8 cellular contexts compared by ENCODE assay signal in genomic region chr11:124875943-124876817, GRCh38. TPM values are rescaled to one million over a fixed set of nuclear protein-coding genes. Genes with fewer than 3 reads are reported as not detected.
DNase-seq lines count a peak whose midpoint lies in the region; ATAC-seq and TF ChIP-seq lines count a peak whose summit lies in the region.

No MANE protein-coding gene starts in this region.

- H3K4me3 ChIP-seq in lower leg skin (ENCODE audit: low read depth, poor library complexity, severe bottlenecking), result peak overlapping the region; percentile 21

- no peak for TF ChIP-seq CTCF in lower leg skin (IDR thresholded peaks at IDR 0.05)

- TF ChIP-seq POLR2A in lower leg skin (IDR thresholded peaks at IDR 0.05), result no peak

- DNase-seq in AG08396 (ENCODE audit: low spot score), result peak; percentile 96
- DNase-seq in NCI-H526 (lab: John Stamatoyannopoulos, UW), result peak; percentile 87 to 98
- DNase-seq in activated CD4-positive, alpha-beta T cell treated with anti-CD3 and anti-CD28 coated beads, Interleukin-2, amount 50 U/mL, for 24 hours (ENCODE audit: low read depth in 1 of 2, low spot score in 1 of 2), result peak; percentile 65 to 71
- peak; percentile 67 to 93 for DNase-seq in dermis microvascular lymphatic vessel endothelial cell (ENCODE audit: low read depth in 2 of 2)
- DNase-seq in lower leg skin (ENCODE audit: low spot score in 2 of 2), result peak; percentile 76 to 96
- peak; percentile 81 for DNase-seq in stimulated activated CD4-positive, alpha-beta T cell treated with anti-CD3 and anti-CD28 coated beads, Interleukin-4, amount 100 ng/mL, for 24 hours

- WGBS in lower leg skin, 2 donors, result 0% methylated on average over 34 to 48 of the region's 69 CpGs

- intact Hi-C loops in lower leg skin (cut with DNase I; ENCODE audit: low total_unique reads), result no loop called here

- ATAC-seq in GM18870 (IDR thresholded peaks at IDR 0.05; ENCODE audit: unreplicated experiment), result peak; percentile 58
- peak; percentile 88 for ATAC-seq in HG03135 (IDR thresholded peaks at IDR 0.05; ENCODE audit: unreplicated experiment)

RNA-seq across cellular contexts. Expression of gene ROBO3, which starts 10.9 kb away (rescaled TPM):
- total RNA-seq in dermis microvascular lymphatic vessel endothelial cell (13.0 and 21.1 TPM in 2 replicates), lower leg skin (1 to 10 TPM; 1.9 to 5.3 (median 3.3) TPM)

RNA-seq across cellular contexts. Expression of gene ROBO4, which starts 21.5 kb away (rescaled TPM):
- 278 and 426 TPM in 2 replicates for total RNA-seq in dermis microvascular lymphatic vessel endothelial cell
- total RNA-seq in lower leg skin, result 10 to 100 TPM in 2 of 4 donors, 1 to 10 TPM in 2; 5.6 to 18.1 (median 12.0) TPM

RNA-seq across cellular contexts. Expression of gene HEPN1, which starts 42.9 kb away (rescaled TPM):
- total RNA-seq in dermis microvascular lymphatic vessel endothelial cell, result under 0.01 TPM in 1 of 2 replicates, not detected in the other
- not detected for total RNA-seq in lower leg skin

RNA-seq across cellular contexts. Expression of gene HEPACAM, which starts 59.7 kb away (rescaled TPM):
- total RNA-seq in dermis microvascular lymphatic vessel endothelial cell, result under 0.01 TPM in 2 replicates
- total RNA-seq in lower leg skin, result 1 to 10 TPM in 1 of 4 donors, under 1 TPM in 2, not detected in 1; 0.06 to 1.9 (median 0.97) TPM

Comparison
In these comparisons a context has a peak if more than half of its experiments do, and no peak if none do; other contexts are left out.
1. Peak in every context shown above with its lines: DNase-seq, ATAC-seq and H3K4me3 ChIP-seq.
2. RNA of gene ROBO4, which starts 21.5 kb away (total RNA-seq): 278 to 426 TPM in dermis microvascular lymphatic vessel endothelial cell; 5.6 to 18.1 TPM in lower leg skin; every median in the first group is over 10 times any median in the second.